In the genomic region with DNA sequence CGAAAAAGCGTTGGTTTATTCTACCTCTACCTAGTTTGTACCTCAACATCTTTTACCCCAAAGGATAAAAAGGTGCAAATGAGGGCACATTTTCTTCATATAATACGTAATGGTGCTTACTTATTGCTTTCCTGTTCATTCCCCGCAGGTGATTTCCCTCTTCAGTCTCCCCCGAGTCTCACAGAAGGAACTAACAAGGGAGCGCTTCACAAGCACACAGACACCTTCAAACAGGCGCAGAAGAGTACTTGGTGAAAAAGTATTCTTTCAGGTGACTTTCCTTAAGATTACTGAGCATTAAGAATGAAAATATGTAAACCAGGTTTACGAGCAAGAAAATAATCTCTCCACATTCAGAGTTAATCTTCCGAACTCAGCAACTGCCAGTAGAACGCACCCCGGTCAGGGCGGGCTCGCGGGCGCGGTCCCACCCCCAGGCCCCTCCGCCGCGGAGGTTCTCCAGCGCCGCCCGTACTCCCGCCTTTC, we compare ENCODE assay signal across 8 cellular contexts.
A peak's percentile ranks its signal among the peaks of the same experiment; 100 is the strongest.
DNase-seq lines count a peak whose midpoint lies in the region; ATAC-seq lines count a peak whose summit lies in the region.

No MANE protein-coding gene starts in this region.

- H3K9me3 Mint-ChIP-seq in activated naive CD4-positive, alpha-beta T cell treated with anti-CD3 and anti-CD28 coated beads, Interleukin-2, amount 50 U/mL, for 24 hours = no peaks in the 10 kb centered on the region

- peaks cover 60% of the 10 kb centered on the region for H3K4me1 Mint-ChIP-seq in activated naive CD4-positive, alpha-beta T cell treated with anti-CD3 and anti-CD28 coated beads, Interleukin-2, amount 50 U/mL, for 24 hours

- DNase-seq in activated naive CD4-positive, alpha-beta T cell (lab: John Stamatoyannopoulos, UW) = no peak
- DNase-seq in NCI-H69 (lab: John Stamatoyannopoulos, UW) = peak; percentile 79
- DNase-seq in NAMALWA (ENCODE audit: low spot score) = no peak

- no peaks in the 10 kb centered on the region for H3K27me3 ChIP-seq in muscle layer of duodenum (ENCODE audit: low read depth, low read length)

- peaks cover 2% of the 10 kb centered on the region for H3K36me3 Mint-ChIP-seq in activated naive CD4-positive, alpha-beta T cell treated with anti-CD3 and anti-CD28 coated beads, Interleukin-2, amount 50 U/mL, for 24 hours

- H3K4me3 ChIP-seq in muscle layer of duodenum (ENCODE audit: low read depth in 1 of 2, low read length in 2 of 2) = peak overlapping the region; percentile 73 to 92

- H3K4me1 ChIP-seq in muscle layer of duodenum (ENCODE audit: control insufficient read depth in 1 of 2, insufficient read depth in 2 of 2, low read length in 2 of 2) = peaks cover 0 to 5% of the 10 kb centered on the region in 2 donors

- peak overlapping the region; percentile 97 for H3K4me3 Mint-ChIP-seq in activated naive CD4-positive, alpha-beta T cell treated with anti-CD3 and anti-CD28 coated beads, Interleukin-2, amount 50 U/mL, for 24 hours

- no peaks in the 10 kb centered on the region for H3K9me3 ChIP-seq in muscle layer of duodenum (ENCODE audit: control insufficient read depth in 1 of 2, low read length in 2 of 2)

- ATAC-seq in GM19452 (IDR thresholded peaks at IDR 0.05; ENCODE audit: unreplicated experiment) = no peak
- no peak for ATAC-seq in HG03520 (IDR thresholded peaks at IDR 0.05; ENCODE audit: unreplicated experiment)

- H3K27me3 Mint-ChIP-seq in activated naive CD4-positive, alpha-beta T cell treated with anti-CD3 and anti-CD28 coated beads, Interleukin-2, amount 50 U/mL, for 24 hours = no peaks in the 10 kb centered on the region

- H3K27ac Mint-ChIP-seq in activated naive CD4-positive, alpha-beta T cell treated with anti-CD3 and anti-CD28 coated beads, Interleukin-2, amount 50 U/mL, for 24 hours = peak overlapping the region; percentile 90

- no peaks in the 10 kb centered on the region for H3K36me3 ChIP-seq in muscle layer of duodenum (ENCODE audit: control insufficient read depth in 1 of 2, insufficient read depth in 2 of 2, low read length in 2 of 2)

- H3K27ac ChIP-seq in cingulate gyrus (ENCODE audit: low read depth, low read length) = peak overlapping the region; percentile 72
- H3K27ac ChIP-seq in muscle layer of duodenum (ENCODE audit: low read length) = peak overlapping the region; percentile 70
